8 cellular contexts compared by ENCODE assay signal in genomic region chr15:42494998-42495360, GRCh38. TPM values are rescaled to one million over a fixed set of nuclear protein-coding genes. Genes with fewer than 3 reads are reported as not detected.
A peak's percentile ranks its signal among the peaks of the same experiment; 100 is the strongest.
DNase-seq lines count a peak whose midpoint lies in the region; ATAC-seq, FAIRE-seq and TF ChIP-seq lines count a peak whose summit lies in the region.

No MANE protein-coding gene starts in this region.

- no peaks in the 10 kb centered on the region for H3K27me3 ChIP-seq in PC-9 (ENCODE audit: insufficient read depth, low read depth)
- no peaks in the 10 kb centered on the region for H3K27me3 ChIP-seq in bronchial epithelial cell (ENCODE audit: control insufficient read depth, insufficient read depth, low read length)

- peaks cover 35% of the 10 kb centered on the region for H3K4me1 ChIP-seq in PC-9 (replicated peaks; ENCODE audit: insufficient read depth)

- no peaks in the 10 kb centered on the region for H3K9me2 ChIP-seq in PC-9 (ENCODE audit: insufficient read depth)

- peak overlapping the region; percentile 87 for H2AFZ ChIP-seq in PC-9

- TF ChIP-seq CTCF in PC-9 (conservative IDR thresholded peaks at IDR 0.05) (no peak), bronchial epithelial cell (IDR thresholded peaks at IDR 0.05; ENCODE audit: insufficient read depth, low read length, severe bottlenecking) (no peak)

- BruUV-seq in PC-9 (replicated peaks; lab: Mats Ljungman, UMichigan) = TSS peak; percentile 53

- peak overlapping the region; percentile 67 for H3K27ac ChIP-seq in PC-9
- peak overlapping the region; percentile 9 to 93 (median 85) for H3K27ac ChIP-seq in skin epidermis

- FAIRE-seq in bronchial epithelial cell (lab: Jason Lieb, UNC) = no peak

- DNase-seq in NCI-H510A treated with DMSO at 0.1 percent for 48 hours (lab: John Stamatoyannopoulos, UW) (peak; percentile 26), NCI-H510A (lab: John Stamatoyannopoulos, UW) (no peak), PC-9 (no peak), bronchial epithelial cell (ENCODE audit: low read depth) (peak; percentile 76), iris pigment epithelial cell (ENCODE audit: low read depth) (peak; percentile 81), HEK293T (ENCODE audit: extremely low spot score) (no peak)

- ATAC-seq in GM19328 (IDR thresholded peaks at IDR 0.05; ENCODE audit: unreplicated experiment) = no peak

- peak overlapping the region; percentile 80 for H3K4me2 ChIP-seq in PC-9

- POLR2A ChIA-PET in PC-9 (lab: Charles Lee; ENCODE audit: unreplicated experiment) (interaction anchor here (0.6 to 0.7 kb wide), 2 partner anchors 637 to 1024 kb away, joined by 3 to 12 read pairs; no protein-coding TSS in a partner anchor), HEK293T (lab: Yijun Ruan, JAX) (interaction anchor here (0.7 to 2.0 kb wide), 6 partner anchors 10 to 86 kb away, joined by 3 to 11 read pairs (median 4); partner anchors contain the start of genes HAUS2 and LRRC57)

- H3K4me3 ChIP-seq in PC-9 (peak overlapping the region; percentile 77; the same call in 1 of the 2 replicates), bronchial epithelial cell (ENCODE audit: low read depth, low read length) (peak overlapping the region; percentile 86), skin epidermis (peak overlapping the region; percentile 47 to 83 (median 68))

- peaks cover 20% of the 10 kb centered on the region for H3K79me2 ChIP-seq in PC-9 (ENCODE audit: low read depth)

- no peaks in the 10 kb centered on the region for H3K9me3 ChIP-seq in PC-9 (ENCODE audit: insufficient read depth, low read depth)

- no peaks in the 10 kb centered on the region for H4K20me1 ChIP-seq in PC-9 (ENCODE audit: insufficient read depth)

- intact Hi-C loops in PC-9 (cut with micrococcal nuclease; ENCODE audit: unreplicated experiment) = loop anchor here (2.0 kb wide), 1 partner anchor 16 kb away; no protein-coding TSS in a partner anchor

- H3F3A ChIP-seq in PC-9 (ENCODE audit: insufficient read depth, low read depth) = peaks cover 15% of the 10 kb centered on the region; the same call in 1 of the 2 replicates

- no peaks in the 10 kb centered on the region for H3K36me3 ChIP-seq in PC-9 (ENCODE audit: low read depth)
- peaks cover 1% of the 10 kb centered on the region for H3K36me3 ChIP-seq in bronchial epithelial cell (ENCODE audit: control insufficient read depth, insufficient read depth, low read length)

- CTCF ChIA-PET in PC-9 (lab: Charles Lee) (interaction anchor here (0.5 to 0.6 kb wide), 2 partner anchors 25 to 27 kb away, joined by 3 to 13 read pairs; no protein-coding TSS in a partner anchor), HEK293T (lab: Yijun Ruan, JAX) (no interaction called here)

TF ChIP-seq in HEK293T, 16 proteins besides CTCF, POLR2A, EP300 and RAD21:
- TF ChIP-seq PKNOX1 (IDR thresholded peaks at IDR 0.05) = no peak
- TF ChIP-seq ARNT (IDR thresholded peaks at IDR 0.05) = no peak
- TF ChIP-seq ZNF384 (IDR thresholded peaks at IDR 0.05) = no peak
- TF ChIP-seq SP1 (IDR thresholded peaks at IDR 0.05) = no peak
- no peak for TF ChIP-seq BHLHE40 (IDR thresholded peaks at IDR 0.05; ENCODE audit: borderline replicate concordance)
- TF ChIP-seq L3MBTL2 (conservative IDR thresholded peaks at IDR 0.05) = no peak
- TF ChIP-seq SUZ12 (IDR thresholded peaks at IDR 0.05) = no peak
- TF ChIP-seq FOXA1 (IDR thresholded peaks at IDR 0.05) = no peak
- TF ChIP-seq NFRKB (IDR thresholded peaks at IDR 0.05) = no peak
- no peak for TF ChIP-seq FOXM1 (IDR thresholded peaks at IDR 0.05; ENCODE audit: borderline replicate concordance)
- no peak for TF ChIP-seq CTBP1 (IDR thresholded peaks at IDR 0.05; ENCODE audit: borderline replicate concordance)
- TF ChIP-seq HDGF (IDR thresholded peaks at IDR 0.05; ENCODE audit: borderline replicate concordance) = no peak
- no peak for TF ChIP-seq TARDBP (IDR thresholded peaks at IDR 0.05)
- no peak for TF ChIP-seq ELF4 (IDR thresholded peaks at IDR 0.05)
- no peak for TF ChIP-seq LEF1 (IDR thresholded peaks at IDR 0.05; ENCODE audit: borderline replicate concordance)
- no peak for TF ChIP-seq FOXK2 (IDR thresholded peaks at IDR 0.05)

RNA-seq across cellular contexts. Expression of gene SNAP23, which starts 0.5 kb away (rescaled TPM):
- 47.1 and 65.8 TPM in 2 replicates for total RNA-seq in PC-9 (2021)
- total RNA-seq in bronchial epithelial cell = 50.6 and 58.2 TPM in 2 replicates

RNA-seq across cellular contexts. Expression of gene ZNF106, which starts 4.0 kb away (rescaled TPM):
- total RNA-seq in PC-9 (2021) (60.1 and 73.4 TPM in 2 replicates), bronchial epithelial cell (33.3 and 34.5 TPM in 2 replicates)

RNA-seq across cellular contexts. Expression of gene LRRC57, which starts 53.6 kb away (rescaled TPM):
- 22.7 and 23.0 TPM in 2 replicates for total RNA-seq in PC-9 (2021)
- total RNA-seq in bronchial epithelial cell = 17.1 and 20.2 TPM in 2 replicates

RNA-seq across cellular contexts. Expression of gene HAUS2, which starts 53.7 kb away (rescaled TPM):
- 17.7 and 23.7 TPM in 2 replicates for total RNA-seq in PC-9 (2021)
- total RNA-seq in bronchial epithelial cell = 21.4 and 28.2 TPM in 2 replicates

Comparison
In these comparisons a context has a peak if more than half of its experiments do, and no peak if none do; other contexts are left out.
1. DNase-seq: peak in NCI-H510A treated with DMSO at 0.1 percent for 48 hours (single experiment), bronchial epithelial cell (single experiment) and iris pigment epithelial cell (single experiment); none in NCI-H510A (single experiment), PC-9 (0 of 2) and HEK293T (single experiment).
2. Peak in every context shown above with its lines, with median percentiles within 50 percentile points of each other: H3K4me3 ChIP-seq.